In the genomic region with DNA sequence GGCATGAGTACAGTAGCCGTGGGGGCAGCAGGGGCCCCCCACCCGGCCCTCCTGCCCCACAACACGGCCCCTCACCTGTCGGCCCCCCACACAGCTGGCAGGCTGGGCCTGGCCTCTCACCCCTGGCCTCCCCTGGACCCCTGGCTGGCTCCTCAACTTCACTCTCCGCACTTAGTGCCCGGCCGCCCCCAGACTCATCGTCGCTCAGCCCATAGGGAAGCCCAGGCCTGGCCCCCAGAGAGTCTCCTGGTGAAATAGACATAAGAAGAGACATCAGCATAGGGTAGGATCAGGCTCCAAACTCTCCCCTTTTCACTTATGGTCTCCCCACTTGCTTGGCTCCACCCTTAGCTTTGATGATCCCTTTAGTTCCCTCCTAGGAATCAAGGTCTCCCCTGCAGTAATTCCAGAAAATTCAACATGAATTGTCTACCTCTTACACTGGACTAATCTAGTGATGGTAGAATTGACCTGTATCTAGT, we compare ENCODE assay signal across 8 cellular contexts. TPM values are rescaled to one million over a fixed set of nuclear protein-coding genes. Genes with fewer than 3 reads are reported as not detected.
DNase-seq lines count a peak whose midpoint lies in the region; ATAC-seq and TF ChIP-seq lines count a peak whose summit lies in the region.

No MANE protein-coding gene starts in this region.

- H3K27ac Mint-ChIP-seq in naive thymus-derived CD8-positive, alpha-beta T cell: peak overlapping the region; percentile 12 to 97 (median 92)

- peaks cover 17 to 48% (median 30%) of the 10 kb centered on the region in 4 donors for H3K4me1 Mint-ChIP-seq in naive thymus-derived CD8-positive, alpha-beta T cell

- peaks cover 37% of the 10 kb centered on the region for H3K79me2 ChIP-seq in mammary epithelial cell (ENCODE audit: insufficient read depth, low read length)

- in situ Hi-C loops in mammary epithelial cell (cut with MboI; ENCODE audit: low sequenced_read_pairs in 2 of 2): no loop called here

- H3K4me3 ChIP-seq in BLaER1 (no peak overlapping the region), HUES64 (ENCODE audit: low read length) (peak overlapping the region; percentile 90), mammary epithelial cell (replicated peaks in 1 of 3; ENCODE audit: insufficient read depth in 1 of 3, low read depth in 2 of 3, low read length in 3 of 3) (peak overlapping the region in 1 of 3 experiments; percentile 87)

- H3K27ac ChIP-seq in BLaER1: no peak overlapping the region
- H3K27ac ChIP-seq in HUES64 (ENCODE audit: low read depth, low read length): no peak overlapping the region
- H3K27ac ChIP-seq in mammary epithelial cell (ENCODE audit: insufficient read depth, low read depth, low read length): no peak overlapping the region

- BruUV-seq in mammary epithelial cell (replicated peaks; lab: Mats Ljungman, UMichigan): no TSS peak

- H3K9me3 Mint-ChIP-seq in naive thymus-derived CD8-positive, alpha-beta T cell: no peaks in the 10 kb centered on the region

- POLR2A ChIA-PET in naive thymus-derived CD8-positive, alpha-beta T cell (lab: Charles Lee): interaction anchor here (0.6 to 3.4 kb wide), 8 partner anchors 9 to 245 kb away, joined by 3 to 71 read pairs (median 14); a partner anchor contains a TSS

- H3K36me3 ChIP-seq in BLaER1 (peaks cover 80% of the 10 kb centered on the region), HUES64 (ENCODE audit: insufficient read depth, low read length) (peaks cover 81% of the 10 kb centered on the region), mammary epithelial cell (ENCODE audit: insufficient read depth, low read length) (peaks cover 36% of the 10 kb centered on the region)

- CTCF ChIA-PET in mammary epithelial cell (lab: Charles Lee; ENCODE audit: low non-redundant PET): no interaction called here

- dilution Hi-C loops in mammary epithelial cell (cut with HindIII; ENCODE audit: low sequenced_read_pairs): no loop called here

- H3K9me3 ChIP-seq in BLaER1 (no peaks in the 10 kb centered on the region), HUES64 (ENCODE audit: insufficient read depth, low read depth, low read length) (no peaks in the 10 kb centered on the region), mammary epithelial cell (replicated peaks; ENCODE audit: insufficient read depth, low read length) (no peaks in the 10 kb centered on the region)

- no peaks in the 10 kb centered on the region for H3K27me3 Mint-ChIP-seq in naive thymus-derived CD8-positive, alpha-beta T cell

- DNase-seq in mammary epithelial cell (no peak), HCEC 1CT (no peak), posterior cingulate gyrus (no peak), NCI-H1092 (lab: John Stamatoyannopoulos, UW) (no peak)
- DNase-seq in naive thymus-derived CD8-positive, alpha-beta T cell: no peak

- H3K9ac ChIP-seq in BLaER1 (peak overlapping the region; percentile 89), HUES64 (ENCODE audit: low read depth, low read length) (peak overlapping the region; percentile 90; the same call in 1 of the 2 replicates), mammary epithelial cell (ENCODE audit: insufficient read depth, low read length) (no peak overlapping the region)

- no peak overlapping the region for H2AFZ ChIP-seq in mammary epithelial cell (ENCODE audit: low read depth, low read length)

- intact Hi-C loops in mammary epithelial cell (cut with micrococcal nuclease) (no loop called here), posterior cingulate gyrus (cut with DNase I) (no loop called here)

- ATAC-seq in naive thymus-derived CD8-positive, alpha-beta T cell: no peak
- ATAC-seq in GM21576 (IDR thresholded peaks at IDR 0.05; ENCODE audit: unreplicated experiment): no peak

- H4K20me1 ChIP-seq in BLaER1 (peaks cover 45% of the 10 kb centered on the region), mammary epithelial cell (ENCODE audit: insufficient read depth, low read length) (no peaks in the 10 kb centered on the region)

- H3K4me2 ChIP-seq in BLaER1 (peak overlapping the region; percentile 85), mammary epithelial cell (ENCODE audit: insufficient read depth, low read depth, low read length) (peak overlapping the region; percentile 93)

- peaks cover 0 to 54% (median 12%) of the 10 kb centered on the region in 3 donors for H3K36me3 Mint-ChIP-seq in naive thymus-derived CD8-positive, alpha-beta T cell

- TF ChIP-seq CTCF in mammary epithelial cell (conservative IDR thresholded peaks at IDR 0.05 in 1 of 2, IDR thresholded peaks at IDR 0.05 in 1 of 2; ENCODE audit: extremely low read depth in 1 of 2, insufficient read depth in 1 of 2, low read depth in 1 of 2, low read length in 2 of 2): no peak

- 93% methylated on average over 9 of the region's 9 CpGs for WGBS in HUES64
- WGBS in mammary epithelial cell (ENCODE audit: low coverage, missing lambda C conversion rate): 100% methylated on average over 1 of the region's 9 CpGs

- H3K27me3 ChIP-seq in BLaER1: no peaks in the 10 kb centered on the region
- H3K27me3 ChIP-seq in HUES64 (ENCODE audit: insufficient read depth, low read length): no peaks in the 10 kb centered on the region
- H3K27me3 ChIP-seq in mammary epithelial cell (ENCODE audit: insufficient read depth, low read length): no peaks in the 10 kb centered on the region

- H3K4me3 Mint-ChIP-seq in naive thymus-derived CD8-positive, alpha-beta T cell: peak overlapping the region in 6 of 10 donors; percentile 38 to 95 (median 90)

- H3K4me1 ChIP-seq in BLaER1 (peaks cover 28% of the 10 kb centered on the region), HUES64 (ENCODE audit: insufficient read depth, low read length) (peaks cover 10% of the 10 kb centered on the region; the same call in 1 of the 2 replicates), mammary epithelial cell (ENCODE audit: insufficient read depth, low read length) (peaks cover 24% of the 10 kb centered on the region)

RNA-seq across cellular contexts. Expression of a gene that starts 1.7 kb away (rescaled TPM):
- polyA plus RNA-seq in HUES64 (2013, experiment 1 of 2): 14.9 TPM
- polyA plus RNA-seq in HUES64 (2013, experiment 2 of 2): 15.2 TPM
- 10 to 100 TPM; 10.2 to 14.9 TPM for total RNA-seq in mammary epithelial cell
- polyA plus RNA-seq in mammary epithelial cell: 8.4 TPM
- 19.8 TPM for polyA minus RNA-seq in mammary epithelial cell
- total RNA-seq in naive thymus-derived CD8-positive, alpha-beta T cell: 10 to 100 TPM; 18.6 to 18.8 TPM
- polyA plus RNA-seq in naive thymus-derived CD8-positive, alpha-beta T cell: 1 to 10 TPM; 2.0 to 6.0 (median 2.5) TPM

RNA-seq across cellular contexts. Expression of a gene that starts 8.4 kb away (rescaled TPM):
- 59.1 TPM for polyA plus RNA-seq in HUES64 (2013, experiment 1 of 2)
- 55.9 TPM for polyA plus RNA-seq in HUES64 (2013, experiment 2 of 2)
- 10 to 100 TPM; 86.0 to 87.5 TPM for total RNA-seq in mammary epithelial cell
- polyA plus RNA-seq in mammary epithelial cell: 96.5 TPM
- 123 TPM for polyA minus RNA-seq in mammary epithelial cell
- total RNA-seq in naive thymus-derived CD8-positive, alpha-beta T cell: 100 to 1,000 TPM; 121 to 122 TPM
- polyA plus RNA-seq in naive thymus-derived CD8-positive, alpha-beta T cell: 100 to 1,000 TPM; 200 to 217 (median 215) TPM

RNA-seq across cellular contexts. Expression of a gene that starts 8.7 kb away (rescaled TPM):
- 50.7 TPM for polyA plus RNA-seq in HUES64 (2013, experiment 1 of 2)
- 46.6 TPM for polyA plus RNA-seq in HUES64 (2013, experiment 2 of 2)
- 10 to 100 TPM; 19.8 to 42.3 TPM for total RNA-seq in mammary epithelial cell
- polyA plus RNA-seq in mammary epithelial cell: 37.5 TPM
- polyA minus RNA-seq in mammary epithelial cell: 41.0 TPM
- 10 to 100 TPM; 54.9 to 55.5 TPM for total RNA-seq in naive thymus-derived CD8-positive, alpha-beta T cell
- polyA plus RNA-seq in naive thymus-derived CD8-positive, alpha-beta T cell: 10 to 100 TPM; 26.4 to 41.2 (median 30.0) TPM

RNA-seq across cellular contexts. Expression of a gene that starts 22.3 kb away (rescaled TPM):
- 99.3 TPM for polyA plus RNA-seq in HUES64 (2013, experiment 1 of 2)
- 90.5 TPM for polyA plus RNA-seq in HUES64 (2013, experiment 2 of 2)
- 10 to 100 TPM; 26.7 to 55.5 TPM for total RNA-seq in mammary epithelial cell
- 49.5 TPM for polyA plus RNA-seq in mammary epithelial cell
- 56.9 TPM for polyA minus RNA-seq in mammary epithelial cell
- 100 to 1,000 TPM in 1 of 2 experiments, 10 to 100 TPM in 1; 96.5 to 105 TPM for total RNA-seq in naive thymus-derived CD8-positive, alpha-beta T cell
- polyA plus RNA-seq in naive thymus-derived CD8-positive, alpha-beta T cell: 10 to 100 TPM; 26.2 to 46.1 (median 31.3) TPM

RNA-seq across cellular contexts. Expression of a gene that starts 30.5 kb away (rescaled TPM):
- polyA plus RNA-seq in HUES64 (2013, experiment 1 of 2): 149 TPM
- 144 TPM for polyA plus RNA-seq in HUES64 (2013, experiment 2 of 2)
- 100 to 1,000 TPM in 1 of 2 donors, 10 to 100 TPM in 1; 58.8 to 113 TPM for total RNA-seq in mammary epithelial cell
- polyA plus RNA-seq in mammary epithelial cell: 104 TPM
- polyA minus RNA-seq in mammary epithelial cell: 138 TPM
- 10 to 100 TPM; 46.3 to 48.4 TPM for total RNA-seq in naive thymus-derived CD8-positive, alpha-beta T cell
- polyA plus RNA-seq in naive thymus-derived CD8-positive, alpha-beta T cell: 10 to 100 TPM; 57.1 to 85.2 (median 66.1) TPM
